Comparison of ENCODE assay signal across 2 cellular contexts in the genomic region with DNA sequence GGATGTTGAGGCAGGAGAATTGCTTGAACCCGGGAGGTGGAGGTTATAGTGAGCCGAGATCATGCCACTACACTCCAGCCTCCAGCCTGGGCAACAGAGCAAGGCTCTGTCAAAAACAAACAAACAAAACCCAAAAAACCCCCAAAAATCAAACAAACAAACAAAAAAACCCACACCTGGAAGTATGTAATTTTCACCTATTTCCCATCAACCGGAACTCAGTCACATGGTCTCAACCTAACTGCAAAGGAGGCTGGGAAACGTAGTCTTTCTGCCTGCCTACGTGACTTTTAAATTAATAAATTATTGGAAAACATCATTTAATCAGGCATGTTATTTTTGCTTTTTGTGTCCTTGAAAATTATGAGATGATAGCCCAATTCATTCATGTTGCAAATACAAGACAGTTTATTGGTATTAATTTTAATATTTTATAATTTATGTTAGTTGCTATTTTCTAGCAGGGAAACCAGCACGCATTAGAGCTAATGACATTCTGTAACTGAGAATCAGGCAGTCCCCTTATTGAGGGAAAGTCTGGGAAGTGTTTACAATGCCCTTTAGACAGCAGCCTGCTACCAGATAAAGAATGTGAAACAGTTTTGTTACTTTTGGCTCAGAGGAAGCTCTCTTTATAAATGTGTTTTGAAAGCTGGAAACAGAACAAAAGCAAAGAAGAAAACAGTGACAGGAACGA.
TF ChIP-seq lines count a peak whose summit lies in the region.

No MANE protein-coding gene starts in this region.

TF ChIP-seq in Ishikawa, 13 proteins besides CTCF, POLR2A, EP300 and RAD21:
- TF ChIP-seq TCF12 (IDR thresholded peaks at IDR 0.05; ENCODE audit: low read depth) (no peak), YY1 (IDR thresholded peaks at IDR 0.05; ENCODE audit: low read depth) (no peak), NFIC (IDR thresholded peaks at IDR 0.05) (no peak)
- TF ChIP-seq, protein P1, sequence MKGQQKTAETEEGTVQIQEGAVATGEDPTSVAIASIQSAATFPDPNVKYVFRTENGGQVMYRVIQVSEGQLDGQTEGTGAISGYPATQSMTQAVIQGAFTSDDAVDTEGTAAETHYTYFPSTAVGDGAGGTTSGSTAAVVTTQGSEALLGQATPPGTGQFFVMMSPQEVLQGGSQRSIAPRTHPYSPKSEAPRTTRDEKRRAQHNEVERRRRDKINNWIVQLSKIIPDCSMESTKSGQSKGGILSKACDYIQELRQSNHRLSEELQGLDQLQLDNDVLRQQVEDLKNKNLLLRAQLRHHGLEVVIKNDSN (IDR thresholded peaks at IDR 0.05): peak; percentile 83

TF ChIP-seq in H1, 55 proteins besides CTCF, POLR2A, EP300 and RAD21:
- TF ChIP-seq JUND (IDR thresholded peaks at IDR 0.05; ENCODE audit: low read length) (no peak), SIX5 (IDR thresholded peaks at IDR 0.05; ENCODE audit: low read depth, low read length) (peak; percentile 49), KDM5A (IDR thresholded peaks at IDR 0.05; ENCODE audit: low read length) (no peak), TAF1 (IDR thresholded peaks at IDR 0.05; ENCODE audit: low read depth, low read length) (no peak)
- TF ChIP-seq, protein P2, sequence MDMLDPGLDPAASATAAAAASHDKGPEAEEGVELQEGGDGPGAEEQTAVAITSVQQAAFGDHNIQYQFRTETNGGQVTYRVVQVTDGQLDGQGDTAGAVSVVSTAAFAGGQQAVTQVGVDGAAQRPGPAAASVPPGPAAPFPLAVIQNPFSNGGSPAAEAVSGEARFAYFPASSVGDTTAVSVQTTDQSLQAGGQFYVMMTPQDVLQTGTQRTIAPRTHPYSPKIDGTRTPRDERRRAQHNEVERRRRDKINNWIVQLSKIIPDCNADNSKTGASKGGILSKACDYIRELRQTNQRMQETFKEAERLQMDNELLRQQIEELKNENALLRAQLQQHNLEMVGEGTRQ (IDR thresholded peaks at IDR 0.05; ENCODE audit: low read length): 0 out of 2 replicates have a peak, but pooled peaks have one; percentile 24
